10 cellular contexts compared by ENCODE assay signal in genomic region chr12:77002382-77002781, GRCh38.
"Had no signal": no experiment of that assay in that cellular context is flagged by ENCODE, and none has a peak within 500 bp of the region (broad histone marks: within the 10 kb centered on the region; RNA-seq: fewer than 3 reads in every experiment).

No MANE protein-coding gene starts in this region.

- H3K27ac Mint-ChIP-seq: GM23338, H9, HFFc6 had no signal

- H3K4me1 Mint-ChIP-seq: GM23338, H9 had no signal

- H2AFZ ChIP-seq: GM23248 had no signal

- H3K27ac ChIP-seq: GM23248 had no signal

- H3K36me3 ChIP-seq: HAP-1 had no signal

- H3K9me3 ChIP-seq: HAP-1 had no signal

- H3K4me2 ChIP-seq: GM23338 had no signal

- H3K4me3 ChIP-seq: GM23248, GM23338, HAP-1 had no signal

- ATAC-seq: GM23338, HCT116 had no signal

- H3K9ac ChIP-seq: GM23248 had no signal

- DNase-seq: GM23248, GOT3, H7, H9, HCEC 1CT, HFFc6 had no signal

- FAIRE-seq: H54 had no signal

- H3K4me3 Mint-ChIP-seq: GM23338, H9, HFFc6 had no signal

- H3K9me3 Mint-ChIP-seq: GM23338, H9, HFFc6 had no signal

- H3K4me1 ChIP-seq: HAP-1 had no signal
